10 cellular contexts compared by ENCODE assay signal in genomic region chr11:104151404-104152204, GRCh38. TPM values are rescaled to one million over a fixed set of nuclear protein-coding genes. Genes with fewer than 3 reads are reported as not detected.
DNase-seq lines count a peak whose midpoint lies in the region; ATAC-seq and TF ChIP-seq lines count a peak whose summit lies in the region.
"Had no signal": no experiment of that assay in that cellular context is flagged by ENCODE, and none has a peak within 500 bp of the region (broad histone marks: within the 10 kb centered on the region; RNA-seq: fewer than 3 reads in every experiment).

No MANE protein-coding gene starts in this region.

- H3K9ac ChIP-seq in HCT116 (ENCODE audit: low read length) = no peak overlapping the region
- H3K9ac ChIP-seq in adipocyte (ENCODE audit: low read length) = no peak overlapping the region
- H3K9ac ChIP-seq in liver (ENCODE audit: low read depth in 1 of 2, low read length in 2 of 2) = no peak overlapping the region

- H3K36me3 Mint-ChIP-seq in Caco-2 (ENCODE audit: insufficient read depth, unreplicated experiment) (no peaks in the 10 kb centered on the region), T-helper 17 cell (ENCODE audit: low read depth) (no peaks in the 10 kb centered on the region)
- no peaks in the 10 kb centered on the region for H3K36me3 Mint-ChIP-seq in activated CD4-positive, alpha-beta memory T cell treated with anti-CD3 and anti-CD28 coated beads, Interleukin-2, amount 10 ng/mL, durations not matched to agents 7 days and 5 days (ENCODE audit: low read depth)

- no peak for ATAC-seq in HCT116
- no peak for ATAC-seq in T-helper 17 cell

- H3K4me3 ChIP-seq in Caco-2 (ENCODE audit: low read depth, low read length) (no peak overlapping the region), HCT116 (replicated peaks in 1 of 2; ENCODE audit: low read depth in 1 of 2, low read length in 2 of 2) (no peak overlapping the region), adipocyte (ENCODE audit: low read length) (no peak overlapping the region), liver (ENCODE audit: low read depth in 1 of 3, low read length in 3 of 3) (no peak overlapping the region)
- no peak overlapping the region for H3K4me3 ChIP-seq in effector memory CD4-positive, alpha-beta T cell (ENCODE audit: insufficient read depth, low read depth, low read length, poor library complexity, severe bottlenecking)

- TF ChIP-seq POLR2A in HCT116 (IDR thresholded peaks at IDR 0.05; ENCODE audit: borderline replicate concordance, extremely low read depth, insufficient read depth, insufficient read length) = no peak

- 65% methylated on average over 8 of the region's 8 CpGs for WGBS in liver

- H3K27ac Mint-ChIP-seq in Caco-2 (ENCODE audit: unreplicated experiment) (no peak overlapping the region), T-helper 17 cell (no peak overlapping the region)
- no peak overlapping the region for H3K27ac Mint-ChIP-seq in activated CD4-positive, alpha-beta memory T cell treated with anti-CD3 and anti-CD28 coated beads, Interleukin-2, amount 10 ng/mL, durations not matched to agents 7 days and 5 days

- H3K9me3 ChIP-seq in Caco-2 (no peaks in the 10 kb centered on the region), HCT116 (ENCODE audit: control insufficient read depth in 1 of 2, insufficient read depth in 1 of 2, low read depth in 1 of 2, low read length in 2 of 2) (no peaks in the 10 kb centered on the region), adipocyte (ENCODE audit: control insufficient read depth, low read length) (peaks cover 6% of the 10 kb centered on the region), liver (ENCODE audit: control insufficient read depth in 4 of 4, low read length in 3 of 4) (no peaks in the 10 kb centered on the region), T-helper 17 cell (ENCODE audit: control insufficient read depth, low read length, poor library complexity, severe bottlenecking) (no peaks in the 10 kb centered on the region)
- H3K9me3 ChIP-seq in effector memory CD4-positive, alpha-beta T cell (ENCODE audit: control insufficient read depth, low read length) = no peaks in the 10 kb centered on the region

- H3K4me1 ChIP-seq in Caco-2 (0 out of 2 replicates have a peak, but pooled peaks cover 3% of the 10 kb centered on the region), HCT116 (ENCODE audit: control insufficient read depth in 1 of 2, insufficient read depth in 2 of 2, low read length in 2 of 2) (no peaks in the 10 kb centered on the region), adipocyte (ENCODE audit: control insufficient read depth, insufficient read depth, low read length) (peaks cover 12% of the 10 kb centered on the region), liver (ENCODE audit: control insufficient read depth in 4 of 4, insufficient read depth in 4 of 4, low read length in 3 of 4) (no peaks in the 10 kb centered on the region)
- no peaks in the 10 kb centered on the region for H3K4me1 ChIP-seq in effector memory CD4-positive, alpha-beta T cell (ENCODE audit: control insufficient read depth, insufficient read depth, low read length, poor library complexity, severe bottlenecking)

- intact Hi-C loops in Caco-2 (cut with micrococcal nuclease; ENCODE audit: unreplicated experiment) (loop anchor here (1.0 to 2.0 kb wide), 3 partner anchors 224 to 469 kb away; no protein-coding TSS in a partner anchor), HCT116 (cut with micrococcal nuclease) (loop anchor here (1.0 kb wide), 1 partner anchor 469 kb away; no protein-coding TSS in a partner anchor)

- H2AFZ ChIP-seq in HCT116 (ENCODE audit: low read depth, low read length, poor library complexity, severe bottlenecking) = peak overlapping the region; percentile 27

- DNase-seq in Caco-2 (no peak), HCT116 (ENCODE audit: low read depth, low spot score) (peak; percentile 16), adipocyte (ENCODE audit: low read depth) (peak; percentile 49), T-helper 17 cell (no peak), DMS114 treated with DMSO at 0.1 percent for 48 hours (lab: John Stamatoyannopoulos, UW; ENCODE audit: unreplicated experiment) (no peak)
- no peak for DNase-seq in effector memory CD4-positive, alpha-beta T cell
- no peak for DNase-seq in activated CD4-positive, alpha-beta memory T cell treated with anti-CD3 and anti-CD28 coated beads, Interleukin-2, amount 10 ng/mL, durations not matched to agents 7 days and 5 days
- DNase-seq: effector CD8-positive, alpha-beta T cell; NCI-H510A had no signal

- H3K27ac ChIP-seq in HCT116 (ENCODE audit: low read depth, low read length) = no peak overlapping the region
- no peak overlapping the region for H3K27ac ChIP-seq in liver (ENCODE audit: low read depth in 1 of 2, low read length in 2 of 2)
- H3K27ac ChIP-seq in effector memory CD4-positive, alpha-beta T cell (ENCODE audit: insufficient read depth, low read length, poor library complexity, severe bottlenecking) = no peak overlapping the region

- H3K4me1 Mint-ChIP-seq in Caco-2 (ENCODE audit: low read depth, unreplicated experiment) = no peaks in the 10 kb centered on the region
- no peaks in the 10 kb centered on the region for H3K4me1 Mint-ChIP-seq in activated CD4-positive, alpha-beta memory T cell treated with anti-CD3 and anti-CD28 coated beads, Interleukin-2, amount 10 ng/mL, durations not matched to agents 7 days and 5 days
- no peaks in the 10 kb centered on the region for H3K4me1 Mint-ChIP-seq in T-helper 17 cell

- POLR2A ChIA-PET in Caco-2 (lab: Charles Lee) (no interaction called here), HCT116 (lab: Charles Lee) (no interaction called here)
- POLR2A ChIA-PET in activated CD4-positive, alpha-beta memory T cell treated with anti-CD3 and anti-CD28 coated beads, Interleukin-2, amount 10 ng/mL, durations not matched to agents 7 days and 5 days (lab: Charles Lee) = no interaction called here

- H3K27me3 ChIP-seq in Caco-2 (replicated peaks; ENCODE audit: control insufficient read depth, insufficient read depth, low read length) (no peaks in the 10 kb centered on the region), HCT116 (ENCODE audit: insufficient read depth, low read length) (no peaks in the 10 kb centered on the region), adipocyte (replicated peaks; ENCODE audit: control insufficient read depth, insufficient read depth, low read length) (no peaks in the 10 kb centered on the region), liver (ENCODE audit: control insufficient read depth in 4 of 4, insufficient read depth in 4 of 4, low read length in 3 of 4) (peaks cover 0 to 2% (median 0%) of the 10 kb centered on the region in 4 donors)
- no peaks in the 10 kb centered on the region for H3K27me3 ChIP-seq in effector memory CD4-positive, alpha-beta T cell (replicated peaks; ENCODE audit: control insufficient read depth, insufficient read depth, low read length, poor library complexity, severe bottlenecking)

- no peaks in the 10 kb centered on the region for H4K20me1 ChIP-seq in HCT116 (ENCODE audit: insufficient read depth)

- BruUV-seq in Caco-2 (replicated peaks; lab: Mats Ljungman, UMichigan) = no TSS peak
- no TSS peak for BruUV-seq in HCT116 (replicated peaks; lab: Mats Ljungman, UMichigan)

- peak; percentile 47 for TF ChIP-seq RAD21 in HCT116 (IDR thresholded peaks at IDR 0.05; ENCODE audit: low read depth)
- TF ChIP-seq RAD21 in liver (IDR thresholded peaks at IDR 0.05) = peak; percentile 32 to 51

- RAD21 ChIA-PET in HCT116 (lab: Charles Lee; ENCODE audit: low non-redundant PET in 1 of 2, low total read pairs in 2 of 2, uncharacterized antibody in 2 of 2, unreplicated experiment in 2 of 2) = no interaction called here

- no peaks in the 10 kb centered on the region for H3K79me2 ChIP-seq in HCT116 (ENCODE audit: insufficient read depth, low read length)

- no peak overlapping the region for H3K4me3 Mint-ChIP-seq in Caco-2 (ENCODE audit: unreplicated experiment)
- no peak overlapping the region for H3K4me3 Mint-ChIP-seq in activated CD4-positive, alpha-beta memory T cell treated with anti-CD3 and anti-CD28 coated beads, Interleukin-2, amount 10 ng/mL, durations not matched to agents 7 days and 5 days
- no peak overlapping the region for H3K4me3 Mint-ChIP-seq in T-helper 17 cell

- H3K9me3 Mint-ChIP-seq in Caco-2 (ENCODE audit: unreplicated experiment) = peaks cover 13% of the 10 kb centered on the region
- no peaks in the 10 kb centered on the region for H3K9me3 Mint-ChIP-seq in activated CD4-positive, alpha-beta memory T cell treated with anti-CD3 and anti-CD28 coated beads, Interleukin-2, amount 10 ng/mL, durations not matched to agents 7 days and 5 days

- H3K9me2 ChIP-seq in HCT116 (ENCODE audit: insufficient read depth) = no peaks in the 10 kb centered on the region

- H3K4me2 ChIP-seq in HCT116 (ENCODE audit: low read length) = no peak overlapping the region

- H3K36me3 ChIP-seq in Caco-2 (ENCODE audit: control insufficient read depth, insufficient read depth, low read length) = no peaks in the 10 kb centered on the region
- no peaks in the 10 kb centered on the region for H3K36me3 ChIP-seq in HCT116 (ENCODE audit: control insufficient read depth in 1 of 2, insufficient read depth in 2 of 2, low read length in 2 of 2)
- H3K36me3 ChIP-seq in adipocyte (ENCODE audit: control insufficient read depth, insufficient read depth, low read length, severe bottlenecking) = no peaks in the 10 kb centered on the region
- H3K36me3 ChIP-seq in liver (ENCODE audit: control insufficient read depth in 4 of 4, insufficient read depth in 3 of 4, low read depth in 1 of 4, low read length in 3 of 4) = no peaks in the 10 kb centered on the region
- H3K36me3 ChIP-seq in effector memory CD4-positive, alpha-beta T cell (ENCODE audit: control insufficient read depth, insufficient read depth, low read length) = no peaks in the 10 kb centered on the region

- peak; percentile 25 to 33 for TF ChIP-seq CTCF in Caco-2 (IDR thresholded peaks at IDR 0.05; ENCODE audit: insufficient read depth in 1 of 2, low read depth in 1 of 2, low read length in 1 of 2, severe bottlenecking in 1 of 2, unreplicated experiment in 1 of 2)
- peak; percentile 20 to 59 (median 30); a peak in 4 of 6 replicates for TF ChIP-seq CTCF in HCT116 (IDR thresholded peaks at IDR 0.05 in 2 of 3, conservative IDR thresholded peaks at IDR 0.05 in 1 of 3; ENCODE audit: borderline replicate concordance in 1 of 3, insufficient read depth in 1 of 3, low read depth in 2 of 3, low read length in 2 of 3)
- no peak for TF ChIP-seq CTCF in liver (IDR thresholded peaks at IDR 0.05; ENCODE audit: low read depth, low read length, missing input control)

- CTCF ChIA-PET in Caco-2 (lab: Charles Lee) (interaction anchor here (1.9 kb wide), 1 partner anchor 469 kb away, joined by 11 read pairs; no protein-coding TSS in a partner anchor), HCT116 (lab: Charles Lee) (interaction anchor here (1.4 kb wide), 1 partner anchor 469 kb away, joined by 4 read pairs; no protein-coding TSS in a partner anchor)
- CTCF ChIA-PET in activated CD4-positive, alpha-beta memory T cell treated with anti-CD3 and anti-CD28 coated beads, Interleukin-2, amount 10 ng/mL, durations not matched to agents 7 days and 5 days (lab: Charles Lee) = no interaction called here

- H3K27me3 Mint-ChIP-seq in Caco-2 (ENCODE audit: insufficient read depth, unreplicated experiment) (no peaks in the 10 kb centered on the region), T-helper 17 cell (peaks cover 10% of the 10 kb centered on the region)
- H3K27me3 Mint-ChIP-seq in activated CD4-positive, alpha-beta memory T cell treated with anti-CD3 and anti-CD28 coated beads, Interleukin-2, amount 10 ng/mL, durations not matched to agents 7 days and 5 days = no peaks in the 10 kb centered on the region

RNA-seq across cellular contexts. Expression of gene PDGFD, which starts 12.3 kb away (rescaled TPM):
- total RNA-seq in Caco-2 (2022) (not detected in 2 replicates), HCT116 (2021; ENCODE audit: unreplicated experiment) (0.34 TPM), liver (1 to 10 TPM; 1.5 to 3.3 TPM), T-helper 17 cell (under 1 TPM in 1 of 2 donors, not detected in 1; 0.10 TPM)
- polyA plus RNA-seq in HCT116 (2012) = not detected in 2 replicates
- 1 to 10 TPM; 1.0 to 2.7 TPM for polyA plus RNA-seq in liver
- total RNA-seq in activated CD4-positive, alpha-beta memory T cell treated with anti-CD3 and anti-CD28 coated beads, Interleukin-2, amount 10 ng/mL, durations not matched to agents 7 days and 5 days = not detected

Comparison
In these comparisons a context has a peak if more than half of its experiments do, and no peak if none do; other contexts are left out.
1. DNase-seq: peak in HCT116 (single experiment) and adipocyte (single experiment); none in Caco-2 (0 of 2), effector memory CD4-positive, alpha-beta T cell (0 of 3), activated CD4-positive, alpha-beta memory T cell treated with anti-CD3 and anti-CD28 coated beads, Interleukin-2, amount 10 ng/mL, durations not matched to agents 7 days and 5 days (single experiment), T-helper 17 cell (0 of 3) and DMS114 treated with DMSO at 0.1 percent for 48 hours (single experiment).